8 cellular contexts compared by ENCODE assay signal in genomic region chr20:38747495-38748096, GRCh38. TPM values are rescaled to one million over a fixed set of nuclear protein-coding genes. Genes with fewer than 3 reads are reported as not detected.
DNase-seq lines count a peak whose midpoint lies in the region; ATAC-seq and TF ChIP-seq lines count a peak whose summit lies in the region.

No MANE protein-coding gene starts in this region.

- peak overlapping the region; percentile 63 for H3K9ac ChIP-seq in muscle layer of colon (ENCODE audit: low read length)

- H3K9me3 ChIP-seq in muscle layer of colon (ENCODE audit: low read length), result no peaks in the 10 kb centered on the region

- peak overlapping the region; percentile 37 to 99 (median 97) for H3K27ac Mint-ChIP-seq in brain

- peak overlapping the region; percentile 99 to 100 (median 99) for H3K4me3 Mint-ChIP-seq in brain

- H3K4me1 Mint-ChIP-seq in brain, result peaks cover 27% of the 10 kb centered on the region

- H3K36me3 Mint-ChIP-seq in brain, result peaks cover 8% of the 10 kb centered on the region

- H3K4me3 ChIP-seq in muscle layer of colon (ENCODE audit: low read depth in 1 of 2, low read length in 2 of 2), result peak overlapping the region in 1 of 2 donors; percentile 79

- peaks cover 15% of the 10 kb centered on the region for H3K4me1 ChIP-seq in muscle layer of colon (ENCODE audit: insufficient read depth, low read length)

- DNase-seq in AG20443 (ENCODE audit: low spot score), result peak; percentile 30
- no peak for DNase-seq in HuH-7.5 (ENCODE audit: low spot score)

- H3K9me3 Mint-ChIP-seq in brain, result peaks cover 0 to 4% (median 0%) of the 10 kb centered on the region in 5 experiments

- H3K27me3 ChIP-seq in muscle layer of colon (ENCODE audit: control insufficient read depth in 1 of 2, insufficient read depth in 2 of 2, low read length in 2 of 2), result no peaks in the 10 kb centered on the region

- no peak for TF ChIP-seq CTCF in brain (conservative IDR thresholded peaks at IDR 0.05)

- H3K27ac ChIP-seq in muscle layer of colon (ENCODE audit: low read depth, low read length), result peak overlapping the region; percentile 37

- peaks cover 9% of the 10 kb centered on the region for H3K36me3 ChIP-seq in muscle layer of colon (ENCODE audit: insufficient read depth, low read length)

- ATAC-seq in HG03097 (IDR thresholded peaks at IDR 0.05; ENCODE audit: low FRiP score, unreplicated experiment), result peak; percentile 6
- no peak for ATAC-seq in GM19328 (IDR thresholded peaks at IDR 0.05; ENCODE audit: unreplicated experiment)
- no peak for ATAC-seq in HG03108 (IDR thresholded peaks at IDR 0.05; ENCODE audit: unreplicated experiment)
- no peak for ATAC-seq in HG02798 (IDR thresholded peaks at IDR 0.05; ENCODE audit: poor library complexity, unreplicated experiment)

- peaks cover 12% of the 10 kb centered on the region for H3K27me3 Mint-ChIP-seq in brain

RNA-seq across cellular contexts. Expression of gene ACTR5, which starts 0.7 kb away (rescaled TPM):
- 5.1 TPM for polyA plus RNA-seq in brain (ENCODE audit: insufficient read depth, low read depth, low replicate concordance)

RNA-seq across cellular contexts. Expression of gene SLC32A1, which starts 23.3 kb away (rescaled TPM):
- 0.95 TPM for polyA plus RNA-seq in brain (ENCODE audit: insufficient read depth, low read depth, low replicate concordance)

RNA-seq across cellular contexts. Expression of gene PPP1R16B, which starts 57.9 kb away (rescaled TPM):
- 37.6 TPM for polyA plus RNA-seq in brain (ENCODE audit: insufficient read depth, low read depth, low replicate concordance)
